ENCODE assay signal across 8 cellular contexts in the genomic region with DNA sequence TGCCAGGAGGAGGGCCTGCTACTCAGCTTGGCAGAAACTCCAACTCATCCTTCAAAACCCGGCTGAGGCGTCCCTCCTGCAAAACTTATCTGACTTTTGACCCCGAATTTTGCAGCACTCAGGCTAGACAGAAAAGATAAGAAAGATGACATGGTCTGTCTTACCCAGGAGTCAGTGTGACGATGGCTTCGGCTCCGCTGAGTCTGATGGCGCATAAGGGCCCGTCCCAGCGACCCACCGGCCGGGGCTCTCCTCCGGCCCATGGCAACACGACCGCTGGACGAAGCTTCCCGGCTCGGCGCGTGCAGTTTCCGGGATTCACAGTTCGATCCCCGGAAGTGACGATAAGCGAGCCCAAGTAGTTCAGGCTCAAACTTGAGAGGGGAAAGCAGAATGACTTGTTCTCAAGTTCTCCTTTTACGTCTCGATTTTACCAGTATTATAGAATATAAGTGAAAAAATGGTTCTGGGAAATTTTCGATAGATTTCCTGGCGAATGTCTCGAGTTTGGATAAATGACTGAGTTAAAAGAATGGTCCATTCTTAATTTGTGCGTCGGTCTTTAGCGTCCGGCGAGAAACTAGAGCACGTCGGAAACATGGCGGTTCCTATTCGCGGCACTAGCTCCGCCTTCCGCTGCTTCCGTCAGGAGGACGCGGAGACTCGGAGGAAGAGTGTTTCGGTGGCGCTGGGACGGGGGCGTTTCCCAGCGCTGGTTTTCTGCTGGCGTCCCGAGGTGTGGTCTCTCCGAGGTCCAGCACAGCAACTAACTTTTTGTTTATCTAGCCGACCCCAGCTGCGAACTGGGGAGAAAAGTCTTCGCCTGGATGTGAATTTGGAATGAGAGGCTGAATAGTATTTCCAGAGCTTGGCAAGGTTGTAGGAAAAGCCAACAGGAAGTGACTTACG.
DNase-seq lines count a peak whose midpoint lies in the region; ATAC-seq, FAIRE-seq and TF ChIP-seq lines count a peak whose summit lies in the region.

Gene LSG1, minus strand, starts transcription at position 292 of the 909 bp plus-strand sequence. Its CDS starts 29 bp downstream, at position 263.

- H3K4me3 ChIP-seq in AG09309 (ENCODE audit: control insufficient read depth, low read depth, low read length) = peak within 1 kb of the TSS; percentile 79

- TF ChIP-seq CTCF in AG09309 (IDR thresholded peaks at IDR 0.05; ENCODE audit: control insufficient read depth, insufficient read depth, low read depth, low read length, missing control alignments) = no peak

- ATAC-seq in GM19025 (IDR thresholded peaks at IDR 0.05; ENCODE audit: low read depth, unreplicated experiment) = peak; percentile 75
- ATAC-seq in HG03342 (IDR thresholded peaks at IDR 0.05; ENCODE audit: unreplicated experiment) = peak; percentile 82
- ATAC-seq in activated CD4-positive, CD25-positive, alpha-beta regulatory T cell treated with anti-CD3 and anti-CD28 coated beads, Interleukin-2, amount 50 U/mL, for 24 hours = peak; percentile 81 to 83

- FAIRE-seq in islet of Langerhans (lab: Jason Lieb, UNC) = peak; percentile 90

- peak; percentile 83 for DNase-seq in AG09309 (ENCODE audit: low read depth)
- DNase-seq in NCI-H446 treated with DMSO at 0.1 percent for 48 hours (lab: John Stamatoyannopoulos, UW) = peak; percentile 96
- peak; percentile 94 for DNase-seq in cerebellar cortex (ENCODE audit: low spot score)
- peak; percentile 84 for DNase-seq in stimulated activated CD4-positive, alpha-beta T cell treated with anti-CD3 and anti-CD28 coated beads, Interleukin-12 subunit alpha, Interleukin-12 subunit beta, amount 100 ng/mL, for 4 hours

Comparison
In these comparisons a context has a peak if more than half of its experiments do, and no peak if none do; other contexts are left out.
1. Peak in every context shown above with its lines: DNase-seq, ATAC-seq and H3K4me3 ChIP-seq.